In genomic region chr2:99643824-99644787, GRCh38 we compare ENCODE assay signal across 16 cellular contexts.
DNase-seq lines count a peak whose midpoint lies in the region; ATAC-seq and TF ChIP-seq lines count a peak whose summit lies in the region.
"Had no signal": no experiment of that assay in that cellular context is flagged by ENCODE, and none has a peak within 500 bp of the region (broad histone marks: within the 10 kb centered on the region; RNA-seq: fewer than 3 reads in every experiment).

No MANE protein-coding gene starts in this region.

- H3K4me3 ChIP-seq in MG63 (no peak overlapping the region), foreskin fibroblast (ENCODE audit: low read depth in 1 of 2, low read length in 2 of 2) (no peak overlapping the region)
- H3K4me3 ChIP-seq: gastroesophageal sphincter, GM12878 had no signal

- peak overlapping the region; percentile 37 for H3K27ac Mint-ChIP-seq in stimulated activated naive B cell treated with anti-CD40 and anti-IgM and Interleukin-4, amounts not matched to agents 10 μg/mL and 1 μg/mL and 100 μg/mL, for 72 hours

- peaks cover 4 to 6% of the 10 kb centered on the region in 2 donors for H3K9me3 Mint-ChIP-seq in stimulated activated naive B cell treated with anti-CD40 and anti-IgM and Interleukin-4, amounts not matched to agents 10 μg/mL and 1 μg/mL and 100 μg/mL, for 72 hours

- no peaks in the 10 kb centered on the region for H3K27me3 Mint-ChIP-seq in stimulated activated naive B cell treated with anti-CD40 and anti-IgM and Interleukin-4, amounts not matched to agents 10 μg/mL and 1 μg/mL and 100 μg/mL, for 72 hours

- DNase-seq in MG63 (peak; percentile 59), SK-N-DZ (ENCODE audit: low spot score) (peak; percentile 45), foreskin fibroblast (peak; percentile 41 to 74), HT-29 (ENCODE audit: low spot score) (no peak)
- DNase-seq in stimulated activated naive B cell treated with anti-CD40 and anti-IgM and Interleukin-4, amounts not matched to agents 10 μg/mL and 1 μg/mL and 100 μg/mL, for 72 hours: no peak
- no peak for DNase-seq in activated T-cell treated with anti-CD3 and anti-CD28 coated beads, Interleukin-2, amount 50 U/mL, for 1 hour
- DNase-seq: activated effector memory CD4-positive, alpha-beta T cell treated with Interleukin-2 at 50 U/mL for 16 hours; Calu3; cortex of kidney; nucleus accumbens; stimulated activated CD4-positive, alpha-beta T cell treated with anti-CD3 and anti-CD28 coated beads, Interleukin-4, amount 100 ng/mL, for 24 hours had no signal

- no peaks in the 10 kb centered on the region for H3K9me3 ChIP-seq in MG63
- H3K9me3 ChIP-seq: gastroesophageal sphincter had no signal

- H3K4me3 Mint-ChIP-seq in stimulated activated naive B cell treated with anti-CD40 and anti-IgM and Interleukin-4, amounts not matched to agents 10 μg/mL and 1 μg/mL and 100 μg/mL, for 72 hours: no peak overlapping the region

- no peak for TF ChIP-seq CTCF in foreskin fibroblast (IDR thresholded peaks at IDR 0.05; ENCODE audit: low read depth, low read length)

- ATAC-seq in stimulated activated naive B cell treated with anti-CD40 and anti-IgM and Interleukin-4, amounts not matched to agents 10 μg/mL and 1 μg/mL and 100 μg/mL, for 72 hours (replicated peaks): no peak
- no peak for ATAC-seq in HG03565 (IDR thresholded peaks at IDR 0.05; ENCODE audit: unreplicated experiment)
- ATAC-seq: activated CD4-positive, CD25-positive, alpha-beta regulatory T cell treated with anti-CD3 and anti-CD28 coated beads, Interleukin-2, amount 50 U/mL, for 24 hours; gastroesophageal sphincter; GM12878; left lobe of liver had no signal

- H3K36me3 Mint-ChIP-seq in stimulated activated naive B cell treated with anti-CD40 and anti-IgM and Interleukin-4, amounts not matched to agents 10 μg/mL and 1 μg/mL and 100 μg/mL, for 72 hours: peaks cover 35 to 72% of the 10 kb centered on the region in 2 donors

- no peaks in the 10 kb centered on the region for H3K36me3 ChIP-seq in MG63
- H3K36me3 ChIP-seq: gastroesophageal sphincter had no signal

- H3K27me3 ChIP-seq in MG63: no peaks in the 10 kb centered on the region
- H3K27me3 ChIP-seq: gastroesophageal sphincter had no signal

- H3K4me1 Mint-ChIP-seq in stimulated activated naive B cell treated with anti-CD40 and anti-IgM and Interleukin-4, amounts not matched to agents 10 μg/mL and 1 μg/mL and 100 μg/mL, for 72 hours: peaks cover 33 to 41% of the 10 kb centered on the region in 2 donors

Comparison
In these comparisons a context has a peak if more than half of its experiments do, and no peak if none do; other contexts are left out.
1. DNase-seq: peak in MG63 (single experiment), SK-N-DZ (single experiment) and foreskin fibroblast (2 of 2); none in stimulated activated naive B cell treated with anti-CD40 and anti-IgM and Interleukin-4, amounts not matched to agents 10 μg/mL and 1 μg/mL and 100 μg/mL, for 72 hours (single experiment), HT-29 (single experiment) and activated T-cell treated with anti-CD3 and anti-CD28 coated beads, Interleukin-2, amount 50 U/mL, for 1 hour (single experiment).